23 cellular contexts compared by ENCODE assay signal in genomic region chr11:72968395-72968794, GRCh38.
"Had no signal": no experiment of that assay in that cellular context is flagged by ENCODE, and none has a peak within 500 bp of the region (broad histone marks: within the 10 kb centered on the region; RNA-seq: fewer than 3 reads in every experiment).

No MANE protein-coding gene starts in this region.

- H3K4me1 ChIP-seq: testis, vagina had no signal

- H3K27ac ChIP-seq: epithelial cell of prostate, esophagus muscularis mucosa, gastrocnemius medialis, heart right ventricle, neutrophil, psoas muscle, testis, tibial nerve, upper lobe of right lung, vagina had no signal

- FAIRE-seq: islet of Langerhans had no signal

- H3K4me3 ChIP-seq: esophagus muscularis mucosa, gastrocnemius medialis, heart right ventricle, psoas muscle, spleen, testis, tibial nerve, upper lobe of right lung, vagina had no signal

- H3K9me3 Mint-ChIP-seq: effector memory CD8-positive, alpha-beta T cell had no signal

- H3K27me3 ChIP-seq: esophagus muscularis mucosa, gastrocnemius medialis, heart right ventricle, neutrophil, spleen, testis, tibial nerve, upper lobe of right lung, vagina had no signal

- ATAC-seq: effector memory CD8-positive, alpha-beta T cell; gastrocnemius medialis; heart right ventricle; psoas muscle; sciatic nerve; stimulated activated naive B cell treated with anti-CD40 and anti-IgM and Interleukin-4, amounts not matched to agents 10 μg/mL and 1 μg/mL and 100 μg/mL, for 72 hours; stimulated activated naive CD8-positive, alpha-beta T cell treated with anti-CD3 and anti-CD28 coated beads, Interleukin-15, amount 100 ng/mL, for 72 hours; upper lobe of right lung had no signal

- DNase-seq: effector memory CD8-positive, alpha-beta T cell; gastrocnemius medialis; heart right ventricle; hypothalamus; kidney glomerular epithelial cell; mesendoderm; naive B cell; psoas muscle; retina; spleen; stimulated activated CD4-positive, alpha-beta T cell treated with anti-CD3 and anti-CD28 coated beads, Interleukin-2, amount 100 ng/mL, for 24 hours; stimulated activated CD4-positive, alpha-beta T cell treated with anti-CD3 and anti-CD28 coated beads, Interleukin-4, amount 100 ng/mL, for 4 hours; stimulated activated naive B cell treated with anti-CD40 and anti-IgM and Interleukin-4, amounts not matched to agents 10 μg/mL and 1 μg/mL and 100 μg/mL, for 72 hours; stimulated activated naive CD8-positive, alpha-beta T cell treated with anti-CD3 and anti-CD28 coated beads, Interleukin-15, amount 100 ng/mL, for 72 hours; testis; upper lobe of right lung had no signal

- H3K4me3 Mint-ChIP-seq: effector memory CD8-positive, alpha-beta T cell; stimulated activated naive B cell treated with anti-CD40 and anti-IgM and Interleukin-4, amounts not matched to agents 10 μg/mL and 1 μg/mL and 100 μg/mL, for 72 hours had no signal

- H3K27me3 Mint-ChIP-seq: effector memory CD8-positive, alpha-beta T cell; naive B cell; stimulated activated naive B cell treated with anti-CD40 and anti-IgM and Interleukin-4, amounts not matched to agents 10 μg/mL and 1 μg/mL and 100 μg/mL, for 72 hours; stimulated activated naive CD8-positive, alpha-beta T cell treated with anti-CD3 and anti-CD28 coated beads, Interleukin-15, amount 100 ng/mL, for 72 hours had no signal
